ENCODE assay signal across 13 cellular contexts in the genomic region with DNA sequence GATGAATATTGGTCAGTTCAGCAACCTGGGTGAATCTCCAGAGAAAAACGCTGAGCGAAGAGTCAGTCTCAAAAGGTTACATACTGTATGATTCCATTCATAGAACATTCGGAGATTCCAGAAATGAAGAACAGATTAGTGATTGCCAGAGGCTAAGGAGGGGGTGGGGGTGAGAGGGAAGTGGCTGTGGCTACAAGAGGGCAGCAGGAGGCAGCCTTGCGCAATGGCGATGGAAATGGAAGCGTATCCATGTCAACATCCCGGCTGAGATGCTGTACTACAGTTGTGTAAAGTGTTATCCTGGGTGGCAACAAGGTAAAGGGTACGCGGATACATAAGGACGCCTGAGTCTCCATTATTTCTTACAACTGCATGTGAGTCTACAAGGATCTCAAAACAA. TPM values are rescaled to one million over a fixed set of nuclear protein-coding genes. Genes with fewer than 3 reads are reported as not detected.
A peak's percentile ranks its signal among the peaks of the same experiment; 100 is the strongest.
DNase-seq lines count a peak whose midpoint lies in the region; ATAC-seq and TF ChIP-seq lines count a peak whose summit lies in the region.
"Had no signal": no experiment of that assay in that cellular context is flagged by ENCODE, and none has a peak within 500 bp of the region (broad histone marks: within the 10 kb centered on the region; RNA-seq: fewer than 3 reads in every experiment).

No MANE protein-coding gene starts in this region.

- POLR2A ChIA-PET in CD4-positive, alpha-beta T cell (lab: Charles Lee) = no interaction called here

- peaks cover 34% of the 10 kb centered on the region for H3K36me3 ChIP-seq in H7 (replicated peaks; ENCODE audit: control insufficient read depth, insufficient read depth, low read length)
- H3K36me3 ChIP-seq in WERI-Rb-1 = peaks cover 67% of the 10 kb centered on the region
- H3K36me3 ChIP-seq in left lung = peaks cover 0 to 77% of the 10 kb centered on the region in 2 donors

- DNase-seq in NCI-H82 (lab: John Stamatoyannopoulos, UW) (peak; percentile 13), NCI-H82 treated with DMSO at 0.1 percent for 48 hours (lab: John Stamatoyannopoulos, UW; ENCODE audit: unreplicated experiment) (no peak), H7 (peak; percentile 34), WERI-Rb-1 (peak; percentile 42), left lung (peak in 1 of 2 donors; percentile 61), NCI-H1694 (lab: John Stamatoyannopoulos, UW) (no peak)
- no peak for DNase-seq in CD4-positive, alpha-beta T cell
- DNase-seq: activated naive CD8-positive, alpha-beta T cell treated with anti-CD3 and anti-CD28 coated beads for 36 hours; Kasumi-1; PC-9; tibial artery had no signal

- TF ChIP-seq CTCF in WERI-Rb-1 (IDR thresholded peaks at IDR 0.05; ENCODE audit: low read depth, low read length) (peak; percentile 65), left lung (IDR thresholded peaks at IDR 0.05) (no peak)
- no peak for TF ChIP-seq CTCF in CD4-positive, alpha-beta T cell (IDR thresholded peaks at IDR 0.05)

- no peak overlapping the region for H3K4me3 Mint-ChIP-seq in CD4-positive, alpha-beta T cell
- H3K4me3 Mint-ChIP-seq: activated naive CD8-positive, alpha-beta T cell treated with anti-CD3 and anti-CD28 coated beads for 36 hours had no signal

- H3K4me1 Mint-ChIP-seq in CD4-positive, alpha-beta T cell (ENCODE audit: low read depth) = peaks cover 13% of the 10 kb centered on the region

- H3K27me3 ChIP-seq in H7 (ENCODE audit: control insufficient read depth, insufficient read depth, low read length) (no peaks in the 10 kb centered on the region), WERI-Rb-1 (ENCODE audit: insufficient read depth, low read depth, severe bottlenecking) (no peaks in the 10 kb centered on the region), left lung (no peaks in the 10 kb centered on the region)
- no peaks in the 10 kb centered on the region for H3K27me3 ChIP-seq in CD4-positive, alpha-beta T cell (ENCODE audit: control insufficient read depth, insufficient read depth, low read length)
- H3K27me3 ChIP-seq: tibial artery had no signal

- H3K4me1 ChIP-seq in left lung = peaks cover 0 to 6% of the 10 kb centered on the region in 2 donors
- H3K4me1 ChIP-seq: tibial artery had no signal

- H3K27me3 Mint-ChIP-seq in CD4-positive, alpha-beta T cell = no peaks in the 10 kb centered on the region
- H3K27me3 Mint-ChIP-seq: activated naive CD8-positive, alpha-beta T cell treated with anti-CD3 and anti-CD28 coated beads for 36 hours had no signal

- H3K27ac Mint-ChIP-seq in CD4-positive, alpha-beta T cell = no peak overlapping the region

- H3K4me3 ChIP-seq in H7 (ENCODE audit: insufficient read depth, low read depth, low read length) = no peak overlapping the region
- H3K4me3 ChIP-seq in WERI-Rb-1 (ENCODE audit: low read depth, low read length) = no peak overlapping the region
- H3K4me3 ChIP-seq in left lung = no peak overlapping the region
- H3K4me3 ChIP-seq: PC-9, tibial artery had no signal

- no peaks in the 10 kb centered on the region for H3K9me3 Mint-ChIP-seq in CD4-positive, alpha-beta T cell
- H3K9me3 Mint-ChIP-seq: activated naive CD8-positive, alpha-beta T cell treated with anti-CD3 and anti-CD28 coated beads for 36 hours had no signal

- H3K9me3 ChIP-seq in WERI-Rb-1 (ENCODE audit: severe bottlenecking) (no peaks in the 10 kb centered on the region), left lung (no peaks in the 10 kb centered on the region)
- no peaks in the 10 kb centered on the region for H3K9me3 ChIP-seq in CD4-positive, alpha-beta T cell (ENCODE audit: control insufficient read depth, low read length)
- H3K9me3 ChIP-seq: tibial artery had no signal

- ATAC-seq in left lung = peak; percentile 24
- ATAC-seq in CD4-positive, alpha-beta T cell (ENCODE audit: poor library complexity) = no peak
- no peak for ATAC-seq in activated CD4-positive, CD25-positive, alpha-beta regulatory T cell treated with anti-CD3 and anti-CD28 coated beads, Interleukin-2, amount 50 U/mL, for 24 hours

- intact Hi-C loops in left lung (cut with DNase I) = no loop called here
- intact Hi-C loops in CD4-positive, alpha-beta T cell (cut with DNase I, micrococcal nuclease) = no loop called here

- H3K27ac ChIP-seq in WERI-Rb-1 (no peak overlapping the region), left lung (no peak overlapping the region)
- no peak overlapping the region for H3K27ac ChIP-seq in CD4-positive, alpha-beta T cell (ENCODE audit: low read depth, low read length)
- H3K27ac ChIP-seq: PC-9, tibial artery had no signal

- CTCF ChIA-PET in CD4-positive, alpha-beta T cell (lab: Charles Lee) = interaction anchor here (0.6 kb wide), 1 partner anchor 20 kb away, joined by 3 read pairs; no protein-coding TSS in a partner anchor

- H3K36me3 Mint-ChIP-seq in CD4-positive, alpha-beta T cell (ENCODE audit: low read depth) = peaks cover 81% of the 10 kb centered on the region

RNA-seq across cellular contexts. Expression of a gene that starts 18.0 kb away (rescaled TPM):
- total RNA-seq in H7 (2014; rRNA removed; shearing (Covaris generic)) = 31.1 and 39.9 TPM in 2 replicates
- 10 to 100 TPM in 1 of 2 donors, 1 to 10 TPM in 1; 9.7 to 20.4 TPM for total RNA-seq in left lung
- total RNA-seq in CD4-positive, alpha-beta T cell = 10 to 100 TPM; 13.8 to 13.9 TPM

RNA-seq across cellular contexts. Expression of a gene that starts 18.1 kb away (rescaled TPM):
- 2.4 and 3.7 TPM in 2 replicates for total RNA-seq in H7 (2014; rRNA removed; shearing (Covaris generic))
- total RNA-seq in left lung = 1 to 10 TPM; 4.8 to 5.3 TPM
- 1 to 10 TPM; 6.6 to 8.8 TPM for total RNA-seq in CD4-positive, alpha-beta T cell

RNA-seq across cellular contexts. Expression of a gene that starts 23.9 kb away (rescaled TPM):
- total RNA-seq in H7 (2014; rRNA removed; shearing (Covaris generic)) = 40.6 and 45.6 TPM in 2 replicates
- 10 to 100 TPM; 18.5 to 21.9 TPM for total RNA-seq in left lung
- 1 to 10 TPM; 6.0 to 6.9 TPM for total RNA-seq in CD4-positive, alpha-beta T cell

RNA-seq across cellular contexts. Expression of a gene that starts 45.2 kb away (rescaled TPM):
- total RNA-seq in H7 (2014; rRNA removed; shearing (Covaris generic)) = not detected in 2 replicates
- total RNA-seq in left lung = not detected
- total RNA-seq in CD4-positive, alpha-beta T cell = not detected
- total RNA-seq: activated naive CD8-positive, alpha-beta T cell treated with anti-CD3 and anti-CD28 coated beads for 36 hours; fibroblast of lung; PC-9 had no signal

Comparison
In these comparisons a context has a peak if more than half of its experiments do, and no peak if none do; other contexts are left out.
1. DNase-seq: peak in NCI-H82 (single experiment), H7 (single experiment) and WERI-Rb-1 (single experiment); none in NCI-H82 treated with DMSO at 0.1 percent for 48 hours (single experiment), NCI-H1694 (single experiment) and CD4-positive, alpha-beta T cell (0 of 10).